ENCODE assay signal across 2 cellular contexts in genomic region chr12:59158066-59158465, GRCh38.
TF ChIP-seq lines count a peak whose summit lies in the region.

No MANE protein-coding gene starts in this region.

TF ChIP-seq in GM23338, 12 proteins besides CTCF, POLR2A, EP300 and RAD21:
- TF ChIP-seq ZNF462 (CRISPR knock-in tag; IDR thresholded peaks at IDR 0.05) = no peak
- TF ChIP-seq REST (IDR thresholded peaks at IDR 0.05; ENCODE audit: unreplicated experiment) = no peak
- TF ChIP-seq POLR2AphosphoS5 (IDR thresholded peaks at IDR 0.05; ENCODE audit: low read depth) = no peak
- TF ChIP-seq EZH2 (IDR thresholded peaks at IDR 0.05; ENCODE audit: low read depth, unreplicated experiment) = no peak
- TF ChIP-seq CREB1 (CRISPR knock-in tag; IDR thresholded peaks at IDR 0.05; ENCODE audit: low read depth) = no peak
- TF ChIP-seq ZNF331 (CRISPR knock-in tag; IDR thresholded peaks at IDR 0.05; ENCODE audit: low read depth) = no peak
- TF ChIP-seq ETS1 (IDR thresholded peaks at IDR 0.05) = no peak
- TF ChIP-seq NANOG (IDR thresholded peaks at IDR 0.05; ENCODE audit: borderline replicate concordance) = no peak
- TF ChIP-seq STAT1 (IDR thresholded peaks at IDR 0.05; ENCODE audit: unreplicated experiment) = no peak
- no peak for TF ChIP-seq JUNB (IDR thresholded peaks at IDR 0.05; ENCODE audit: unreplicated experiment)
- TF ChIP-seq EZH2phosphoT487 (IDR thresholded peaks at IDR 0.05; ENCODE audit: unreplicated experiment) = no peak
- TF ChIP-seq ZNF114 (CRISPR knock-in tag; IDR thresholded peaks at IDR 0.05) = no peak

TF ChIP-seq in H1, 55 proteins besides CTCF, POLR2A, EP300 and RAD21 (continued from another document):
- TF ChIP-seq SAP30 (IDR thresholded peaks at IDR 0.05; ENCODE audit: insufficient read depth, insufficient replicate concordance, low read length) = no peak
- no peak for TF ChIP-seq SIRT6 (IDR thresholded peaks at IDR 0.05; ENCODE audit: low read length)
- TF ChIP-seq KDM4A (IDR thresholded peaks at IDR 0.05; ENCODE audit: low read depth, low read length, severe bottlenecking) = no peak
- TF ChIP-seq ZNF274 (IDR thresholded peaks at IDR 0.05; ENCODE audit: borderline replicate concordance, extremely low read depth, low read length) = no peak
TF ChIP-seq in H1: peak in this region for 1.
